Comparison of ENCODE assay signal across 16 cellular contexts in the genomic region with DNA sequence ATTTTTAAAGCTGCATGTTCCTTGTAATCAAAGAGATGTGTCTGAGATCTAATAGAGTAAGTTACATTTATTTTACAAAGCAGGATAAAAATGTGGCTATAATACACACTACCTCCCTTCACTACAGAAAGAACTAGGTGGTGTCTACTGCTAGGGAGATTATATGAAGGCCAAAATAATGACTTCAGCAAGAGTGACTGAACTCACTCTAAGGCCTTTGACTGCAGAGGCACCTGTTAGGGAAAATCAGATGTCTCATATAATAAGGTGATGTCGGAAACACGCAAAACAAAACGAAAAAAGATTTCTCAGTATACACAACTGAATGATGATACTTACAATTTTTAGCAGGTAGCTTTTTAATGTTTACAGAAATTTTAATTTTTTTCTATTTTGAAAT. TPM values are rescaled to one million over a fixed set of nuclear protein-coding genes. Genes with fewer than 3 reads are reported as not detected.
A peak's percentile ranks its signal among the peaks of the same experiment; 100 is the strongest.
DNase-seq lines count a peak whose midpoint lies in the region; ATAC-seq and TF ChIP-seq lines count a peak whose summit lies in the region.
"Had no signal": no experiment of that assay in that cellular context is flagged by ENCODE, and none has a peak within 500 bp of the region (broad histone marks: within the 10 kb centered on the region; RNA-seq: fewer than 3 reads in every experiment).

No MANE protein-coding gene starts in this region.

- H3K9me2 ChIP-seq in PC-9 (ENCODE audit: insufficient read depth): no peaks in the 10 kb centered on the region

- no peak for TF ChIP-seq POLR2A in ovary (IDR thresholded peaks at IDR 0.05)

- no peak for DNase-seq in PC-9
- DNase-seq in epithelial cell of prostate (ENCODE audit: low read depth, low spot score): no peak
- DNase-seq in psoas muscle: no peak
- DNase-seq in MV-4-11 (lab: John Stamatoyannopoulos, UW): no peak
- DNase-seq in NOMO-1 treated with dmso at 0.1 percent for 144 hours (lab: John Stamatoyannopoulos, UW; ENCODE audit: unreplicated experiment): no peak
- DNase-seq in ovary: no peak
- DNase-seq: C1 segment of cervical spinal cord; Calu3; CD4-positive, alpha-beta memory T cell; COR-L47; DMS53; DMS79 treated with DMSO at 0.1 percent for 48 hours; GM23248; H7 had no signal

- no peaks in the 10 kb centered on the region for H3K9me3 ChIP-seq in PC-9 (ENCODE audit: insufficient read depth, low read depth)
- no peaks in the 10 kb centered on the region for H3K9me3 ChIP-seq in psoas muscle
- no peaks in the 10 kb centered on the region for H3K9me3 ChIP-seq in ovary

- no peaks in the 10 kb centered on the region for H4K20me1 ChIP-seq in PC-9 (ENCODE audit: insufficient read depth)

- CTCF ChIA-PET in PC-9 (lab: Charles Lee): no interaction called here

- 31 to 56% (median 43%) methylated on average over 3 of the region's 3 CpGs for WGBS in psoas muscle, 3 donors
- 95 to 96% (median 95%) methylated on average over 3 of the region's 3 CpGs for WGBS in ovary, 3 donors

- no peak overlapping the region for H3K4me3 ChIP-seq in PC-9
- no peak overlapping the region for H3K4me3 ChIP-seq in psoas muscle
- H3K4me3 ChIP-seq in ovary: no peak overlapping the region
- H3K4me3 ChIP-seq: GM23248 had no signal

- no peak overlapping the region for H3K4me2 ChIP-seq in PC-9

- H3K27ac ChIP-seq in PC-9 (peak overlapping the region; percentile 87; the same call in 1 of the 2 replicates), epithelial cell of prostate (peak overlapping the region; percentile 66), psoas muscle (no peak overlapping the region), ovary (no peak overlapping the region)
- H3K27ac ChIP-seq: GM23248 had no signal

- H3F3A ChIP-seq in PC-9 (ENCODE audit: insufficient read depth, low read depth): peaks cover 49% of the 10 kb centered on the region

- peak in 3 of 4 donors; percentile 61 to 68 (median 63) for ATAC-seq in psoas muscle
- ATAC-seq: HCT116 had no signal

- peaks cover 50% of the 10 kb centered on the region for H3K36me3 ChIP-seq in PC-9 (ENCODE audit: low read depth)
- peaks cover 3 to 21% of the 10 kb centered on the region in 2 donors for H3K36me3 ChIP-seq in psoas muscle (ENCODE audit: insufficient read depth in 1 of 2, low read depth in 1 of 2)
- H3K36me3 ChIP-seq in ovary: no peaks in the 10 kb centered on the region

- POLR2A ChIA-PET in PC-9 (lab: Charles Lee; ENCODE audit: unreplicated experiment): no interaction called here

- TF ChIP-seq CTCF in PC-9 (conservative IDR thresholded peaks at IDR 0.05) (no peak), psoas muscle (IDR thresholded peaks at IDR 0.05) (no peak), ovary (IDR thresholded peaks at IDR 0.05) (no peak)

- H2AFZ ChIP-seq in PC-9: no peak overlapping the region
- H2AFZ ChIP-seq: GM23248 had no signal

- H3K79me2 ChIP-seq in PC-9 (ENCODE audit: low read depth): peaks cover 84% of the 10 kb centered on the region

- no TSS peak for BruUV-seq in PC-9 (replicated peaks; lab: Mats Ljungman, UMichigan)

- no peak for TF ChIP-seq EP300 in ovary (IDR thresholded peaks at IDR 0.05)

- H3K27me3 ChIP-seq in PC-9 (ENCODE audit: insufficient read depth, low read depth) (no peaks in the 10 kb centered on the region), psoas muscle (ENCODE audit: insufficient read depth in 3 of 3, low read length in 2 of 3) (no peaks in the 10 kb centered on the region), ovary (no peaks in the 10 kb centered on the region)

- H3K4me1 ChIP-seq in PC-9 (replicated peaks; ENCODE audit: insufficient read depth): peaks cover 62% of the 10 kb centered on the region
- H3K4me1 ChIP-seq in psoas muscle: peaks cover 45% of the 10 kb centered on the region
- no peaks in the 10 kb centered on the region for H3K4me1 ChIP-seq in ovary (ENCODE audit: insufficient read depth)

- intact Hi-C loops in PC-9 (cut with micrococcal nuclease; ENCODE audit: unreplicated experiment) (no loop called here), psoas muscle (cut with DNase I) (no loop called here), ovary (cut with DNase I) (no loop called here)

RNA-seq across cellular contexts. Expression of gene B3GNT5, which starts 19.1 kb away (rescaled TPM):
- total RNA-seq in PC-9 (2021) (30.7 and 33.6 TPM in 2 replicates), psoas muscle (10 to 100 TPM; 44.8 to 98.1 (median 63.7) TPM), ovary (10 to 100 TPM in 1 of 7 donors, 1 to 10 TPM in 6; 6.0 to 12.9 (median 7.6) TPM)
- polyA plus RNA-seq in psoas muscle (10 to 100 TPM; 12.1 to 98.9 (median 43.4) TPM), ovary (1 to 10 TPM; 4.1 to 4.8 TPM)
- total RNA-seq: G401 had no signal

Comparison
In these comparisons a context has a peak if more than half of its experiments do, and no peak if none do; other contexts are left out.
1. H3K27ac ChIP-seq: peak in PC-9 (single experiment) and epithelial cell of prostate (single experiment); none in psoas muscle (single experiment) and ovary (0 of 2).